ENCODE assay signal across 1 cellular context in the genomic region with DNA sequence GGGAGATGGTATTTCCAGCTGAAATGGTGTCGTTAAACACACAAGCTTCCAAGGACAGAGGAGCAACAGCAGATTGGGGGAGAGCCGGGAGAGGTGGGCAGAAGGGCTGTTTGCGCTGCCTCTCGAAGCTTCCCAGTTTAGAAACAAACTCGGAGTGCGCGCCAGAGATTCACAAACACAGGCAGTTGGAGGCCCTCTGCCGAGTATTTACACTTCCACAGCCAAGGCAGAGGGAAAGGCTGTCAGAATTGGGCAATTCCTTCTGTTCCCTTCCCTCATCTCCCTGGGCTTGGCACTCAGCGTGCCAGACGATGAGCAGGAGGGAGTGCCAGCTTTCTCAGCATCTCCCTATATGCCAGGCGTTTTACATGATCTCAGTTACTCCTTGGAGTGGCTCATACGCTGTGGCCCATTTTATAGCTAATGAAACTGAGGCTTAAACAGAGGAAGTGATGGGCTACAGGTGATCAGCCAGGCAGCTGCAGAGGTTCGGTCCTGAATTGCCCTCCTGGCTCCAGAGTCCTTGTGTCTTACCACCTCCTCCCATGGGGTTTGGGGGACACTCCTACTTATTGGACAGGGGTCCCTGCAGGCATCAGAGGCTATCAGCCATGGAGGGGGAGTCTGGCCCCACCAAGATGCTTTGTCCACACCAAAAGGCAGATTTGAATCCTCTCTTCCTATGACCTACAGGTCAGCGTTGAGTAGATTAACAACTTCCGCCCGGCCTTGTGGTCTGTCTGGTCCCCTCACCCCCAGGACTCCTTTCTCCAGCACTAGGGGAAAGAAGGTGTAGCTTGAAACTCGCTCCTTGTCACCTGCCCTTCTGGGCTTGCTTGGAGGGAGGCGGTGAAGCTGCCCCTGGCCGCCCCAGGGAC.
TF ChIP-seq lines count a peak whose summit lies in the region.

No MANE protein-coding gene starts in this region.

TF ChIP-seq in H1, 55 proteins besides CTCF, POLR2A, EP300 and RAD21 (continued from another document):
- TF ChIP-seq, protein P1, sequence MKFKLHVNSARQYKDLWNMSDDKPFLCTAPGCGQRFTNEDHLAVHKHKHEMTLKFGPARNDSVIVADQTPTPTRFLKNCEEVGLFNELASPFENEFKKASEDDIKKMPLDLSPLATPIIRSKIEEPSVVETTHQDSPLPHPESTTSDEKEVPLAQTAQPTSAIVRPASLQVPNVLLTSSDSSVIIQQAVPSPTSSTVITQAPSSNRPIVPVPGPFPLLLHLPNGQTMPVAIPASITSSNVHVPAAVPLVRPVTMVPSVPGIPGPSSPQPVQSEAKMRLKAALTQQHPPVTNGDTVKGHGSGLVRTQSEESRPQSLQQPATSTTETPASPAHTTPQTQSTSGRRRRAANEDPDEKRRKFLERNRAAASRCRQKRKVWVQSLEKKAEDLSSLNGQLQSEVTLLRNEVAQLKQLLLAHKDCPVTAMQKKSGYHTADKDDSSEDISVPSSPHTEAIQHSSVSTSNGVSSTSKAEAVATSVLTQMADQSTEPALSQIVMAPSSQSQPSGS (IDR thresholded peaks at IDR 0.05; ENCODE audit: low read length), result no peak
- no peak for TF ChIP-seq BRCA1 (IDR thresholded peaks at IDR 0.05; ENCODE audit: low read depth, low read length)
- TF ChIP-seq EGR1 (IDR thresholded peaks at IDR 0.05; ENCODE audit: borderline replicate concordance, low read depth, low read length), result no peak
- TF ChIP-seq SRF (IDR thresholded peaks at IDR 0.05; ENCODE audit: low read depth, low read length), result no peak
- TF ChIP-seq JUN (IDR thresholded peaks at IDR 0.05; ENCODE audit: low read depth, low read length), result no peak
- TF ChIP-seq RBBP5 (IDR thresholded peaks at IDR 0.05; ENCODE audit: borderline replicate concordance, low read depth, low read length), result no peak
- TF ChIP-seq SP1 (IDR thresholded peaks at IDR 0.05; ENCODE audit: low read depth, low read length), result no peak
- no peak for TF ChIP-seq NRF1 (IDR thresholded peaks at IDR 0.05; ENCODE audit: low read depth, low read length)
- no peak for TF ChIP-seq CBX5 (IDR thresholded peaks at IDR 0.05; ENCODE audit: low read depth, low read length)
- TF ChIP-seq KDM1A (IDR thresholded peaks at IDR 0.05; ENCODE audit: borderline replicate concordance, low read length), result no peak
- no peak for TF ChIP-seq SP4 (IDR thresholded peaks at IDR 0.05; ENCODE audit: low read length)
- no peak for TF ChIP-seq SP2 (IDR thresholded peaks at IDR 0.05; ENCODE audit: low read length)
- no peak for TF ChIP-seq ASH2L (IDR thresholded peaks at IDR 0.05; ENCODE audit: low read length)
- TF ChIP-seq PHF8 (conservative IDR thresholded peaks at IDR 0.05; ENCODE audit: low read depth, low read length), result no peak
